9 cellular contexts compared by ENCODE assay signal in the genomic region with DNA sequence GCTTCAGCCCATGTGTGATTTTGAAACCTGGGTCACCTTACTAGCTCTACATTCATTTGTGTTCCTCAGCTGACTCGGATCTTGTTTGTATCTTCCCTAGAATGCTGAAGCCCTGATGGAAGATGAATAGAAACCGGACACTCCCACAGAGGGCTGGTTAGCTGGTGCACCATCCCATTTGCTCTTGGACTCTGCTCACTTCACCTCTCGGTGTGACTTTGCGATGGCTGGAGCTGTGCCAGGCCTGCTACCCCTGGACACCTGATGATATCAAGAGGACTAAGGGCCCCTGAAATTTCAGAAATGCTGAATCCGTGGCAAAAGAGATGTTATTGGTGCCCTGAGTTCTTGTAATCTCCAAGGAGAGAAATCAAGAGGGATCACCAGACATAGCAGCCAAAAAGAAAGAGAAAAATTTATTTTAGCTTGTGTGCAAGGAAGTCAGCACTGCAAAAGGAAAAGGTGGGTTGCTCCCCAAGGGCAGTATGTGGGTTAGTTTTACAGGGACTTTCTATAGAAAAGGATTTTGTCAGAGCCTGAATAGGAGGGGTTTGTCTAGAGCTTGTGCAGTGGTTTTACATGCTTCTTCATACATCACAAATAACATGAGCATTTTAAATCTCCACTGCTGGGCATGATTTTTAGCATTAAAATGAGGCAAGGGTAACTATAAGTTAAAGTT.
DNase-seq lines count a peak whose midpoint lies in the region; ATAC-seq lines count a peak whose summit lies in the region.
"Had no signal": no experiment of that assay in that cellular context is flagged by ENCODE, and none has a peak within 500 bp of the region (broad histone marks: within the 10 kb centered on the region; RNA-seq: fewer than 3 reads in every experiment).

No MANE protein-coding gene starts in this region.

- H3K36me3 Mint-ChIP-seq in naive thymus-derived CD4-positive, alpha-beta T cell, result peaks cover 0 to 4% (median 0%) of the 10 kb centered on the region in 5 donors

- peaks cover 5 to 39% (median 28%) of the 10 kb centered on the region in 7 donors for H3K4me1 Mint-ChIP-seq in naive thymus-derived CD4-positive, alpha-beta T cell

- POLR2A ChIA-PET in naive thymus-derived CD4-positive, alpha-beta T cell (lab: Charles Lee), result no interaction called here

- no peaks in the 10 kb centered on the region for H3K36me3 ChIP-seq in naive thymus-derived CD4-positive, alpha-beta T cell (ENCODE audit: control insufficient read depth in 2 of 3, insufficient read depth in 3 of 3, low read length in 3 of 3)

- H3K4me1 ChIP-seq in naive thymus-derived CD4-positive, alpha-beta T cell (ENCODE audit: control insufficient read depth in 2 of 2, insufficient read depth in 2 of 2, low read length in 2 of 2), result peaks cover 0 to 18% of the 10 kb centered on the region in 2 donors

- DNase-seq in naive thymus-derived CD4-positive, alpha-beta T cell, result no peak
- DNase-seq in OCI-M1 (lab: John Stamatoyannopoulos, UW) (no peak), head of caudate nucleus (no peak)
- DNase-seq in central memory CD4-positive, alpha-beta T cell, result no peak
- DNase-seq in activated CD4-positive, alpha-beta T cell treated with anti-CD3 and anti-CD28 coated beads, Interleukin-2, amount 50 U/mL, for 48 hours, result no peak
- DNase-seq: activated naive CD4-positive, alpha-beta T cell treated with anti-CD3 and anti-CD28 coated beads for 36 hours had no signal

- no peaks in the 10 kb centered on the region for H3K27me3 Mint-ChIP-seq in naive thymus-derived CD4-positive, alpha-beta T cell

- peaks cover 0 to 3% (median 0%) of the 10 kb centered on the region in 11 donors for H3K9me3 Mint-ChIP-seq in naive thymus-derived CD4-positive, alpha-beta T cell
- H3K9me3 Mint-ChIP-seq: activated naive CD4-positive, alpha-beta T cell treated with anti-CD3 and anti-CD28 coated beads for 36 hours had no signal

- ATAC-seq in GM18868 (IDR thresholded peaks at IDR 0.05; ENCODE audit: unreplicated experiment) (peak; percentile 28), GM21528 (IDR thresholded peaks at IDR 0.05; ENCODE audit: low FRiP score, unreplicated experiment) (peak; percentile 46), HG03159 (IDR thresholded peaks at IDR 0.05; ENCODE audit: unreplicated experiment) (peak; percentile 11)
- peak; percentile 27 for ATAC-seq in naive thymus-derived CD4-positive, alpha-beta T cell

- H3K27ac ChIP-seq in naive thymus-derived CD4-positive, alpha-beta T cell (ENCODE audit: low read depth, low read length), result peak overlapping the region; percentile 47

- H3K27ac Mint-ChIP-seq in naive thymus-derived CD4-positive, alpha-beta T cell, result peak overlapping the region in 8 of 9 donors; percentile 77 to 97 (median 84)
- H3K27ac Mint-ChIP-seq: activated naive CD4-positive, alpha-beta T cell treated with anti-CD3 and anti-CD28 coated beads for 36 hours had no signal

- intact Hi-C loops in naive thymus-derived CD4-positive, alpha-beta T cell (cut with micrococcal nuclease), result no loop called here
- intact Hi-C loops in head of caudate nucleus (cut with DNase I), result no loop called here

- no peak overlapping the region for H3K4me3 ChIP-seq in naive thymus-derived CD4-positive, alpha-beta T cell (ENCODE audit: low read length)

- H3K27me3 ChIP-seq in naive thymus-derived CD4-positive, alpha-beta T cell (ENCODE audit: control insufficient read depth in 2 of 2, insufficient read depth in 2 of 2, low read length in 2 of 2), result no peaks in the 10 kb centered on the region

- H3K9me3 ChIP-seq in naive thymus-derived CD4-positive, alpha-beta T cell (ENCODE audit: control insufficient read depth in 2 of 3, low read length in 3 of 3), result no peaks in the 10 kb centered on the region

- H3K4me3 Mint-ChIP-seq in naive thymus-derived CD4-positive, alpha-beta T cell, result peak overlapping the region in 7 of 10 donors; percentile 5 to 49 (median 29)
- H3K4me3 Mint-ChIP-seq: activated naive CD4-positive, alpha-beta T cell treated with anti-CD3 and anti-CD28 coated beads for 36 hours had no signal

- CTCF ChIA-PET in naive thymus-derived CD4-positive, alpha-beta T cell (lab: Charles Lee), result no interaction called here
